In genomic region chr6:146664871-146665270, GRCh38 we compare ENCODE assay signal across 1 cellular context.
TF ChIP-seq lines count a peak whose summit lies in the region.

No MANE protein-coding gene starts in this region.

TF ChIP-seq in IMR-90, 13 proteins besides CTCF, POLR2A, EP300 and RAD21 (continued from another document):
- TF ChIP-seq USF2 (IDR thresholded peaks at IDR 0.05; ENCODE audit: low read depth, low read length), result no peak
TF ChIP-seq in IMR-90: peak in this region for 0.
